In the genomic region with DNA sequence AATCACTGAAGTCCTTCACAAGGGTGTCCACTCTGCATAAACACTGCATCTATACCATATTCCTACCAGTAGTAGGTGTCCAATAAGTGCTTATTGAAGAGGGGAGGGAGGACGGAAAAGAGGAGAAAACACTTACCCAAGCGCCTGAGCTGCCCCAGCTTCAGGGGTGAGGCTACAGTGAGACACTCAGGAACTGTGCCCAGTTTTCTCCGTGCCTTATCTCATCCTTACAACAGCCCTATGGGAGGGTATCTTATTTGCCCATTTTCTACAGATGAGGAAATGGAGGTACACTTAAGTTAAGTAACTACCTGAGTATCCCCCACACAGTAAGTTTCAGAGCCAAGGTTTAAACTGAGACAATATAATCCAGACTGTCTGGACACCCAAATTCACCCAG, we compare ENCODE assay signal across 23 cellular contexts.
"Had no signal": no experiment of that assay in that cellular context is flagged by ENCODE, and none has a peak within 500 bp of the region (broad histone marks: within the 10 kb centered on the region; RNA-seq: fewer than 3 reads in every experiment).

No MANE protein-coding gene starts in this region.

- H3K27me3 ChIP-seq: esophagus muscularis mucosa, gastroesophageal sphincter, right lobe of liver, uterus had no signal

- H3K9me3 ChIP-seq: esophagus muscularis mucosa, gastroesophageal sphincter, neutrophil, right lobe of liver, uterus had no signal

- H3K4me3 ChIP-seq: esophagus muscularis mucosa, gastroesophageal sphincter, right lobe of liver, uterus had no signal

- FAIRE-seq: colon, small intestine had no signal

- DNase-seq: activated CD4-positive, alpha-beta memory T cell treated with anti-CD3 and anti-CD28 coated beads, Interleukin-2, amount 10 ng/mL, durations not matched to agents 7 days and 5 days; activated CD4-positive, alpha-beta T cell treated with anti-CD3 and anti-CD28 coated beads, Interleukin-2, amount 10 ng/mL, durations not matched to agents 24 days and 14 days; activated CD8-positive, alpha-beta memory T cell treated with anti-CD3 and anti-CD28 coated beads, Interleukin-2, amount 10 ng/mL, durations not matched to agents 7 days and 5 days; activated naive CD4-positive, alpha-beta T cell treated with Interleukin-2 at 50 U/mL for 16 hours; activated naive CD8-positive, alpha-beta T cell treated with anti-CD3 and anti-CD28 coated beads, Interleukin-2, amount 10 ng/mL, durations not matched to agents 7 days and 5 days; activated T-cell treated with anti-CD3 and anti-CD28 coated beads for 4 hours; caudate nucleus; head of caudate nucleus; hypothalamus; right lobe of liver; small intestine; stimulated activated CD4-positive, alpha-beta T cell treated with anti-CD3 and anti-CD28 coated beads, Interleukin-15, amount 100 ng/mL, for 24 hours; T-cell; trophoblast cell; uterus had no signal

- H3K36me3 ChIP-seq: esophagus muscularis mucosa, gastroesophageal sphincter, neutrophil, uterus had no signal

- H3K4me1 ChIP-seq: uterus had no signal

- ATAC-seq: activated CD4-positive, CD25-positive, alpha-beta regulatory T cell treated with anti-CD3 and anti-CD28 coated beads, Interleukin-2, amount 50 U/mL, for 24 hours; activated CD8-positive, alpha-beta memory T cell treated with anti-CD3 and anti-CD28 coated beads, Interleukin-2, amount 10 ng/mL, durations not matched to agents 7 days and 5 days; gastroesophageal sphincter; stimulated activated memory B cell treated with anti-CD40 and anti-IgM and Interleukin-4, amounts not matched to agents 10 μg/mL and 1 μg/mL and 100 μg/mL, for 72 hours; T-cell had no signal

- H3K27ac ChIP-seq: esophagus muscularis mucosa, gastroesophageal sphincter, neutrophil, parathyroid adenoma, right lobe of liver, uterus, VCaP had no signal
